ENCODE assay signal across 28 cellular contexts in genomic region chr10:69928339-69928738, GRCh38.
"Had no signal": no experiment of that assay in that cellular context is flagged by ENCODE, and none has a peak within 500 bp of the region (broad histone marks: within the 10 kb centered on the region; RNA-seq: fewer than 3 reads in every experiment).

No MANE protein-coding gene starts in this region.

- H3K27ac ChIP-seq: stomach, suprapubic skin, testis, thoracic aorta, thyroid gland, tibial artery, tibial nerve, transverse colon, upper lobe of left lung, upper lobe of right lung, uterus, vagina had no signal

- H3K9me3 Mint-ChIP-seq: stimulated activated naive CD8-positive, alpha-beta T cell treated with anti-CD3 and anti-CD28 coated beads, Interleukin-15, Interleukin-2, amounts not matched to agents 100 ng/mL and 50 ng/mL, for 24 hours had no signal

- ATAC-seq: stimulated activated effector memory CD8-positive, alpha-beta T cell treated with anti-CD3 and anti-CD28 coated beads, Interleukin-12 subunit alpha, Interleukin-12 subunit beta, amount 100 ng/mL, for 72 hours; stimulated activated memory B cell treated with anti-CD40 and anti-IgM and Interleukin-4, amounts not matched to agents 10 μg/mL and 1 μg/mL and 100 μg/mL, for 72 hours; stimulated activated naive B cell treated with anti-CD40 and anti-IgM and Interleukin-4, amounts not matched to agents 10 μg/mL and 1 μg/mL and 100 μg/mL, for 72 hours; stimulated activated naive CD8-positive, alpha-beta T cell treated with anti-CD3 and anti-CD28 coated beads, Interleukin-15, amount 100 ng/mL, for 72 hours; stimulated activated naive CD8-positive, alpha-beta T cell treated with anti-CD3 and anti-CD28 coated beads, Interleukin-15, Interleukin-2, amounts not matched to agents 100 U/mL and 50 U/mL, for 24 hours; upper lobe of right lung had no signal

- H3K4me1 Mint-ChIP-seq: stimulated activated effector memory CD8-positive, alpha-beta T cell treated with anti-CD3 and anti-CD28 coated beads, Interleukin-12 subunit alpha, Interleukin-12 subunit beta, amount 100 ng/mL, for 72 hours; stimulated activated memory B cell treated with anti-CD40 and anti-IgM and Interleukin-4, amounts not matched to agents 10 μg/mL and 1 μg/mL and 100 μg/mL, for 72 hours; stimulated activated naive B cell treated with anti-CD40 and anti-IgM and Interleukin-4, amounts not matched to agents 10 μg/mL and 1 μg/mL and 100 μg/mL, for 72 hours; stimulated activated naive CD8-positive, alpha-beta T cell treated with anti-CD3 and anti-CD28 coated beads, Interleukin-15, amount 100 ng/mL, for 72 hours had no signal

- H3K27me3 ChIP-seq: suprapubic skin, testis, thyroid gland, tibial artery, tibial nerve, transverse colon, upper lobe of left lung, upper lobe of right lung, uterus, vagina had no signal

- H3K9me3 ChIP-seq: stomach, suprapubic skin, testis, thoracic aorta, thyroid gland, tibial artery, transverse colon, upper lobe of left lung, upper lobe of right lung, uterus, vagina had no signal

- H3K27ac Mint-ChIP-seq: stimulated activated effector memory CD8-positive, alpha-beta T cell treated with anti-CD3 and anti-CD28 coated beads, Interleukin-12 subunit alpha, Interleukin-12 subunit beta, amount 100 ng/mL, for 72 hours; stimulated activated memory B cell treated with anti-CD40 and anti-IgM and Interleukin-4, amounts not matched to agents 10 μg/mL and 1 μg/mL and 100 μg/mL, for 72 hours; stimulated activated naive B cell treated with anti-CD40 and anti-IgM and Interleukin-4, amounts not matched to agents 10 μg/mL and 1 μg/mL and 100 μg/mL, for 72 hours; stimulated activated naive CD8-positive, alpha-beta T cell treated with anti-CD3 and anti-CD28 coated beads, Interleukin-15, amount 100 ng/mL, for 72 hours; stimulated activated naive CD8-positive, alpha-beta T cell treated with anti-CD3 and anti-CD28 coated beads, Interleukin-15, Interleukin-2, amounts not matched to agents 100 ng/mL and 50 ng/mL, for 24 hours; type B pancreatic cell had no signal

- H3K4me3 ChIP-seq: stomach, suprapubic skin, testis, thoracic aorta, thyroid gland, tibial artery, tibial nerve, transverse colon, upper lobe of left lung, upper lobe of right lung, uterus, vagina had no signal

- H3K36me3 Mint-ChIP-seq: stimulated activated effector memory CD8-positive, alpha-beta T cell treated with anti-CD3 and anti-CD28 coated beads, Interleukin-12 subunit alpha, Interleukin-12 subunit beta, amount 100 ng/mL, for 72 hours; stimulated activated memory B cell treated with anti-CD40 and anti-IgM and Interleukin-4, amounts not matched to agents 10 μg/mL and 1 μg/mL and 100 μg/mL, for 72 hours; stimulated activated naive B cell treated with anti-CD40 and anti-IgM and Interleukin-4, amounts not matched to agents 10 μg/mL and 1 μg/mL and 100 μg/mL, for 72 hours had no signal

- H3K4me3 Mint-ChIP-seq: stimulated activated effector memory CD8-positive, alpha-beta T cell treated with anti-CD3 and anti-CD28 coated beads, Interleukin-12 subunit alpha, Interleukin-12 subunit beta, amount 100 ng/mL, for 72 hours; stimulated activated memory B cell treated with anti-CD40 and anti-IgM and Interleukin-4, amounts not matched to agents 10 μg/mL and 1 μg/mL and 100 μg/mL, for 72 hours; stimulated activated naive B cell treated with anti-CD40 and anti-IgM and Interleukin-4, amounts not matched to agents 10 μg/mL and 1 μg/mL and 100 μg/mL, for 72 hours; stimulated activated naive CD8-positive, alpha-beta T cell treated with anti-CD3 and anti-CD28 coated beads, Interleukin-15, amount 100 ng/mL, for 72 hours; stimulated activated naive CD8-positive, alpha-beta T cell treated with anti-CD3 and anti-CD28 coated beads, Interleukin-15, Interleukin-2, amounts not matched to agents 100 ng/mL and 50 ng/mL, for 24 hours; type B pancreatic cell had no signal

- DNase-seq: stimulated activated CD4-positive, alpha-beta T cell treated with anti-CD3 and anti-CD28 coated beads, Interleukin-2, amount 100 ng/mL, for 48 hours; stimulated activated CD4-positive, alpha-beta T cell treated with anti-CD3 and anti-CD28 coated beads, Interleukin-4, amount 100 ng/mL, for 1 hour; stimulated activated CD4-positive, alpha-beta T cell treated with anti-CD3 and anti-CD28 coated beads, Interleukin-4, amount 100 ng/mL, for 24 hours; stimulated activated CD4-positive, alpha-beta T cell treated with anti-CD3 and anti-CD28 coated beads, Interleukin-4, amount 100 ng/mL, for 4 hours; stimulated activated CD8-positive, alpha-beta memory T cell treated with anti-CD3 and anti-CD28 coated beads, Interleukin-4, amount 100 ng/mL, for 48 hours; stimulated activated naive B cell treated with anti-CD40 and anti-IgM and Interleukin-4, amounts not matched to agents 10 μg/mL and 1 μg/mL and 100 μg/mL, for 72 hours; stimulated activated naive CD4-positive, alpha-beta T cell; stimulated activated naive CD4-positive, alpha-beta T cell treated with Interleukin-2 at 50 U/mL for 16 hours; stimulated activated naive CD8-positive, alpha-beta T cell treated with anti-CD3 and anti-CD28 coated beads, Interleukin-15, amount 100 ng/mL, for 72 hours; stimulated activated naive CD8-positive, alpha-beta T cell treated with anti-CD3 and anti-CD28 coated beads, Interleukin-15, Interleukin-2, amounts not matched to agents 100 U/mL and 50 U/mL, for 24 hours; stomach; substantia nigra; testis; thyroid gland; tibial artery; transverse colon; trophoblast cell; upper lobe of left lung; upper lobe of right lung; uterus had no signal

- H3K36me3 ChIP-seq: suprapubic skin, thoracic aorta, thyroid gland, tibial nerve, transverse colon, upper lobe of left lung, upper lobe of right lung, uterus, vagina had no signal

- H3K4me1 ChIP-seq: stomach, suprapubic skin, testis, thyroid gland, tibial artery, tibial nerve, transverse colon, upper lobe of left lung, upper lobe of right lung, uterus, vagina had no signal
